In the genomic region with DNA sequence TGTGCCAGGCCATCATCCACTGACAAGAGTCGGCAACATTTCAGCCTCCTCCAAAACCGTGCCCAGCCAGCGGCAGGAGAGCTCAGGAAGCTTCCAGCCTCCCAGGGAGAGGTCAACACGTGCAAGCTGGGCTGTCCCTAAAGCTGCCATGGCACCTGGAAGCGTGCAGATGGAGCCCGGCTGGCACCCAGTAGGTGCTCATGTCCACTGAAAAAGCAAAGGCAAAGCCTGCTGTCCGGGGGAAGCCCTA, we compare ENCODE assay signal across 8 cellular contexts. TPM values are rescaled to one million over a fixed set of nuclear protein-coding genes. Genes with fewer than 3 reads are reported as not detected.
DNase-seq lines count a peak whose midpoint lies in the region; ATAC-seq and TF ChIP-seq lines count a peak whose summit lies in the region.

No MANE protein-coding gene starts in this region.

- no peak for ATAC-seq in GM21526 (IDR thresholded peaks at IDR 0.05; ENCODE audit: low FRiP score, unreplicated experiment)

- peaks cover 3% of the 10 kb centered on the region; the same call in 1 of the 2 replicates for H3K9me3 ChIP-seq in SJSA1 (replicated peaks)
- H3K9me3 ChIP-seq in prostate gland: no peaks in the 10 kb centered on the region

- H3K4me3 ChIP-seq in SJSA1 (peak overlapping the region; percentile 98), fibroblast of mammary gland (ENCODE audit: control insufficient read depth, low read depth, low read length) (peak overlapping the region; percentile 75), prostate gland (peak overlapping the region; percentile 58 to 64)

- intact Hi-C loops in prostate gland (cut with DNase I): loop anchor here (5.0 to 10.0 kb wide), 3 partner anchors 34 to 287 kb away; partner anchors contain the start of genes DSN1 and TGIF2

- TF ChIP-seq CTCF in fibroblast of mammary gland (conservative IDR thresholded peaks at IDR 0.05; ENCODE audit: control insufficient read depth, insufficient read depth, low read depth, low read length) (no peak), prostate gland (IDR thresholded peaks at IDR 0.05) (no peak)

- TF ChIP-seq POLR2A in prostate gland (IDR thresholded peaks at IDR 0.05): no peak

- no peaks in the 10 kb centered on the region for H3K27me3 ChIP-seq in SJSA1 (replicated peaks)
- H3K27me3 ChIP-seq in prostate gland (replicated peaks; ENCODE audit: insufficient read depth): no peaks in the 10 kb centered on the region

- WGBS in prostate gland: 0% methylated on average over 6 of the region's 7 CpGs

- DNase-seq in Daoy (ENCODE audit: low read depth) (peak; percentile 34), SJSA1 (ENCODE audit: low read depth in 1 of 2, low spot score in 2 of 2) (no peak), fibroblast of mammary gland (ENCODE audit: low read depth) (no peak), prostate gland (ENCODE audit: low spot score) (no peak), NCI-H446 treated with DMSO at 0.1 percent for 48 hours (lab: John Stamatoyannopoulos, UW) (no peak), H4 (ENCODE audit: low spot score) (no peak)
- DNase-seq in stimulated activated CD8-positive, alpha-beta memory T cell treated with anti-CD3 and anti-CD28 coated beads, Interleukin-4, amount 100 ng/mL, for 48 hours: no peak

- H3K4me1 ChIP-seq in SJSA1 (replicated peaks) (peaks cover 56% of the 10 kb centered on the region), prostate gland (replicated peaks) (peaks cover 19% of the 10 kb centered on the region)

- peak overlapping the region; percentile 91 for H3K27ac ChIP-seq in SJSA1
- peak overlapping the region; percentile 93 to 95 for H3K27ac ChIP-seq in prostate gland

- peaks cover 55% of the 10 kb centered on the region for H3K36me3 ChIP-seq in SJSA1
- H3K36me3 ChIP-seq in prostate gland: no peaks in the 10 kb centered on the region

RNA-seq across cellular contexts. Expression of gene TLDC2, which starts 14.4 kb away (rescaled TPM):
- not detected in 2 replicates for total RNA-seq in Daoy (2014; rRNA removed; shearing (Covaris generic))
- total RNA-seq in SJSA1 (2014; rRNA removed; shearing (Covaris generic)): not detected in 2 replicates
- 1 to 10 TPM in 1 of 2 donors, under 1 TPM in 1; 0.14 to 1.3 TPM for total RNA-seq in prostate gland
- total RNA-seq in H4 (2014; rRNA removed; shearing (Covaris generic)): not detected in 2 replicates
